17 cellular contexts compared by ENCODE assay signal in genomic region chr2:160425794-160426193, GRCh38.
A peak's percentile ranks its signal among the peaks of the same experiment; 100 is the strongest.
DNase-seq lines count a peak whose midpoint lies in the region; ATAC-seq and TF ChIP-seq lines count a peak whose summit lies in the region.
"Had no signal": no experiment of that assay in that cellular context is flagged by ENCODE, and none has a peak within 500 bp of the region (broad histone marks: within the 10 kb centered on the region; RNA-seq: fewer than 3 reads in every experiment).

No MANE protein-coding gene starts in this region.

- no peaks in the 10 kb centered on the region for H3K36me3 ChIP-seq in left lung
- H3K36me3 ChIP-seq: cardiac muscle cell, Peyer's patch had no signal

- no peaks in the 10 kb centered on the region for H3K27me3 ChIP-seq in left lung
- H3K27me3 ChIP-seq: cardiac muscle cell, Peyer's patch had no signal

- CTCF ChIA-PET in WTC11 (lab: Charles Lee): no interaction called here

- H3K9me3 Mint-ChIP-seq in activated T-cell treated with anti-CD3 and anti-CD28 coated beads, Interleukin-2, amount 50 U/mL, for 72 hours: peaks cover 4% of the 10 kb centered on the region in 2 donors
- H3K9me3 Mint-ChIP-seq in activated T-cell treated with anti-CD3 and anti-CD28 coated beads, Interleukin-2, amount 50 U/mL, for 4 hours: no peaks in the 10 kb centered on the region
- peaks cover 16% of the 10 kb centered on the region for H3K9me3 Mint-ChIP-seq in WTC11
- H3K9me3 Mint-ChIP-seq in stimulated activated effector memory CD8-positive, alpha-beta T cell treated with anti-CD3 and anti-CD28 coated beads, Interleukin-12 subunit alpha, Interleukin-12 subunit beta, amount 100 ng/mL, for 72 hours: peaks cover 7% of the 10 kb centered on the region

- POLR2A ChIA-PET in WTC11 (lab: Charles Lee): no interaction called here

- H3K36me3 Mint-ChIP-seq in activated T-cell treated with anti-CD3 and anti-CD28 coated beads, Interleukin-2, amount 50 U/mL, for 72 hours (ENCODE audit: insufficient read depth in 2 of 2): peaks cover 8 to 13% of the 10 kb centered on the region in 2 donors
- peaks cover 4% of the 10 kb centered on the region for H3K36me3 Mint-ChIP-seq in activated T-cell treated with anti-CD3 and anti-CD28 coated beads, Interleukin-2, amount 50 U/mL, for 4 hours (ENCODE audit: insufficient read depth)
- H3K36me3 Mint-ChIP-seq in WTC11: peaks cover 19% of the 10 kb centered on the region
- peaks cover 6% of the 10 kb centered on the region for H3K36me3 Mint-ChIP-seq in stimulated activated effector memory CD8-positive, alpha-beta T cell treated with anti-CD3 and anti-CD28 coated beads, Interleukin-12 subunit alpha, Interleukin-12 subunit beta, amount 100 ng/mL, for 72 hours

- DNase-seq in activated T-cell treated with anti-CD3 and anti-CD28 coated beads, Interleukin-2, amount 50 U/mL, for 72 hours: no peak
- DNase-seq in activated T-cell treated with anti-CD3 and anti-CD28 coated beads, Interleukin-2, amount 50 U/mL, for 4 hours: no peak
- DNase-seq in WTC11 (ENCODE audit: low spot score): no peak
- DNase-seq in left lung: no peak
- DNase-seq in stimulated activated effector memory CD8-positive, alpha-beta T cell treated with anti-CD3 and anti-CD28 coated beads, Interleukin-12 subunit alpha, Interleukin-12 subunit beta, amount 100 ng/mL, for 72 hours (ENCODE audit: low spot score in 2 of 2): no peak
- no peak for DNase-seq in HUDEP-2 (lab: John Stamatoyannopoulos, UW; ENCODE audit: unreplicated experiment in 76 of 76)
- DNase-seq in glomerular visceral epithelial cell (ENCODE audit: extremely low spot score): no peak
- DNase-seq: activated gamma-delta T cell, H7, Karpas-422, left cardiac atrium, NCI-H1694, Peyer's patch had no signal

- intact Hi-C loops in left lung (cut with DNase I): no loop called here

- peaks cover 0 to 5% of the 10 kb centered on the region in 2 donors for H3K9me3 ChIP-seq in left lung

- peaks cover 60% of the 10 kb centered on the region for H3K4me1 Mint-ChIP-seq in activated T-cell treated with anti-CD3 and anti-CD28 coated beads, Interleukin-2, amount 50 U/mL, for 72 hours (ENCODE audit: low read depth)
- peaks cover 63% of the 10 kb centered on the region for H3K4me1 Mint-ChIP-seq in activated T-cell treated with anti-CD3 and anti-CD28 coated beads, Interleukin-2, amount 50 U/mL, for 4 hours (ENCODE audit: low read depth)
- peaks cover 17% of the 10 kb centered on the region for H3K4me1 Mint-ChIP-seq in WTC11
- peaks cover 61% of the 10 kb centered on the region for H3K4me1 Mint-ChIP-seq in stimulated activated effector memory CD8-positive, alpha-beta T cell treated with anti-CD3 and anti-CD28 coated beads, Interleukin-12 subunit alpha, Interleukin-12 subunit beta, amount 100 ng/mL, for 72 hours

- H3K4me1 ChIP-seq in left lung: peaks cover 14 to 50% of the 10 kb centered on the region in 2 donors

- no peaks in the 10 kb centered on the region for H3K27me3 Mint-ChIP-seq in activated T-cell treated with anti-CD3 and anti-CD28 coated beads, Interleukin-2, amount 50 U/mL, for 72 hours (ENCODE audit: low read depth)
- no peaks in the 10 kb centered on the region for H3K27me3 Mint-ChIP-seq in activated T-cell treated with anti-CD3 and anti-CD28 coated beads, Interleukin-2, amount 50 U/mL, for 4 hours (ENCODE audit: low read depth)
- H3K27me3 Mint-ChIP-seq in WTC11 (ENCODE audit: low read depth): no peaks in the 10 kb centered on the region

- H3K27ac Mint-ChIP-seq in activated T-cell treated with anti-CD3 and anti-CD28 coated beads, Interleukin-2, amount 50 U/mL, for 72 hours: peak overlapping the region; percentile 93
- peak overlapping the region; percentile 62; the same call in 1 of the 2 replicates for H3K27ac Mint-ChIP-seq in WTC11
- peak overlapping the region; percentile 65 for H3K27ac Mint-ChIP-seq in stimulated activated effector memory CD8-positive, alpha-beta T cell treated with anti-CD3 and anti-CD28 coated beads, Interleukin-12 subunit alpha, Interleukin-12 subunit beta, amount 100 ng/mL, for 72 hours

- ATAC-seq in activated T-cell treated with anti-CD3 and anti-CD28 coated beads, Interleukin-2, amount 50 U/mL, for 72 hours (replicated peaks in 1 of 2): no peak
- ATAC-seq in activated T-cell treated with anti-CD3 and anti-CD28 coated beads, Interleukin-2, amount 50 U/mL, for 4 hours: no peak
- ATAC-seq in WTC11: no peak
- peak; percentile 79 for ATAC-seq in left lung
- ATAC-seq in stimulated activated effector memory CD8-positive, alpha-beta T cell treated with anti-CD3 and anti-CD28 coated beads, Interleukin-12 subunit alpha, Interleukin-12 subunit beta, amount 100 ng/mL, for 72 hours: no peak
- no peak for ATAC-seq in activated CD4-positive, CD25-positive, alpha-beta regulatory T cell treated with anti-CD3 and anti-CD28 coated beads, Interleukin-2, amount 50 U/mL, for 24 hours

- peak overlapping the region; percentile 55 to 58 for H3K27ac ChIP-seq in left lung
- H3K27ac ChIP-seq: cardiac muscle cell had no signal

- H3K4me3 Mint-ChIP-seq in activated T-cell treated with anti-CD3 and anti-CD28 coated beads, Interleukin-2, amount 50 U/mL, for 72 hours: peak overlapping the region in 1 of 2 donors; percentile 57
- H3K4me3 Mint-ChIP-seq in activated T-cell treated with anti-CD3 and anti-CD28 coated beads, Interleukin-2, amount 50 U/mL, for 4 hours: no peak overlapping the region
- no peak overlapping the region for H3K4me3 Mint-ChIP-seq in WTC11
- H3K4me3 Mint-ChIP-seq in stimulated activated effector memory CD8-positive, alpha-beta T cell treated with anti-CD3 and anti-CD28 coated beads, Interleukin-12 subunit alpha, Interleukin-12 subunit beta, amount 100 ng/mL, for 72 hours: no peak overlapping the region
- H3K4me3 Mint-ChIP-seq: neural crest cell had no signal

- no peak for TF ChIP-seq CTCF in WTC11 (IDR thresholded peaks at IDR 0.05)
- TF ChIP-seq CTCF in left lung (IDR thresholded peaks at IDR 0.05): no peak

- H3K4me3 ChIP-seq in left lung: no peak overlapping the region
- H3K4me3 ChIP-seq: cardiac muscle cell, Peyer's patch, skin epidermis had no signal

TF ChIP-seq in WTC11, 78 proteins besides CTCF, POLR2A, EP300 and RAD21:
- TF ChIP-seq ZNF121 (CRISPR knock-in tag; IDR thresholded peaks at IDR 0.05): no peak
- TF ChIP-seq HMGXB4 (CRISPR knock-in tag; IDR thresholded peaks at IDR 0.05): no peak
- TF ChIP-seq ZNF671 (CRISPR knock-in tag; IDR thresholded peaks at IDR 0.05): no peak
- no peak for TF ChIP-seq ZBTB21 (CRISPR knock-in tag; IDR thresholded peaks at IDR 0.05; ENCODE audit: borderline replicate concordance)
